In genomic region chr9:5556101-5556500, GRCh38 we compare ENCODE assay signal across 19 cellular contexts.
"Had no signal": no experiment of that assay in that cellular context is flagged by ENCODE, and none has a peak within 500 bp of the region (broad histone marks: within the 10 kb centered on the region; RNA-seq: fewer than 3 reads in every experiment).

No MANE protein-coding gene starts in this region.

- H3K36me3 Mint-ChIP-seq: memory B cell, natural killer cell had no signal

- H3K36me3 ChIP-seq: adrenal gland, ovary, upper lobe of left lung had no signal

- DNase-seq: activated CD4-positive, alpha-beta T cell treated with anti-CD3 and anti-CD28 coated beads, Interleukin-2, amount 50 U/mL, for 4 hours; activated CD4-positive, CD25-positive, alpha-beta regulatory T cell treated with anti-CD3 and anti-CD28 coated beads, Interleukin-2, amount 50 U/mL, for 72 hours; activated gamma-delta T cell treated with Interleukin-2 at 50 U/mL for 16 hours; adrenal gland; dermis blood vessel endothelial cell; effector memory CD8-positive, alpha-beta T cell; natural killer cell; ovary; psoas muscle; right cardiac atrium; stimulated activated CD4-positive, alpha-beta T cell treated with anti-CD3 and anti-CD28 coated beads, Interleukin-15, amount 100 ng/mL, for 24 hours; stimulated activated CD4-positive, alpha-beta T cell treated with anti-CD3 and anti-CD28 coated beads, Interleukin-2, amount 100 ng/mL, for 48 hours; stimulated activated naive CD8-positive, alpha-beta T cell treated with anti-CD3 and anti-CD28 coated beads, Interleukin-15, amount 100 ng/mL, for 72 hours; T1000; upper lobe of left lung had no signal

- H3K9me3 ChIP-seq: adrenal gland, ovary, psoas muscle, upper lobe of left lung had no signal

- H3K4me3 Mint-ChIP-seq: activated T-helper 1 cell treated with anti-CD3 and anti-CD28 coated beads, Interleukin-12 subunit alpha, Interleukin-12 subunit beta, Interleukin-2, Interleukin-4 antibody, amounts not matched to agents 30 ng/mL and 10 ng/mL and 1 ng/mL, durations not matched to agents 14 hours and 24 hours and 36 hours; memory B cell; natural killer cell; stimulated activated naive CD8-positive, alpha-beta T cell treated with anti-CD3 and anti-CD28 coated beads, Interleukin-15, amount 100 ng/mL, for 72 hours had no signal

- H3K4me1 ChIP-seq: adrenal gland had no signal

- H3K27ac ChIP-seq: adrenal gland, ovary, psoas muscle, upper lobe of left lung had no signal

- H3K27me3 Mint-ChIP-seq: memory B cell; stimulated activated naive CD8-positive, alpha-beta T cell treated with anti-CD3 and anti-CD28 coated beads, Interleukin-15, amount 100 ng/mL, for 72 hours had no signal

- ATAC-seq: activated naive CD4-positive, alpha-beta T cell treated with anti-CD3 and anti-CD28 coated beads, Interleukin-2, amount 50 U/mL, for 72 hours; effector memory CD8-positive, alpha-beta T cell; natural killer cell; psoas muscle; right cardiac atrium; stimulated activated naive CD8-positive, alpha-beta T cell treated with anti-CD3 and anti-CD28 coated beads, Interleukin-15, amount 100 ng/mL, for 72 hours had no signal

- H3K27me3 ChIP-seq: adrenal gland, ovary, upper lobe of left lung had no signal

- H3K9me3 Mint-ChIP-seq: activated T-helper 1 cell treated with anti-CD3 and anti-CD28 coated beads, Interleukin-12 subunit alpha, Interleukin-12 subunit beta, Interleukin-2, Interleukin-4 antibody, amounts not matched to agents 30 ng/mL and 10 ng/mL and 1 ng/mL, durations not matched to agents 14 hours and 24 hours and 36 hours; effector memory CD8-positive, alpha-beta T cell; memory B cell; natural killer cell; stimulated activated naive CD8-positive, alpha-beta T cell treated with anti-CD3 and anti-CD28 coated beads, Interleukin-15, amount 100 ng/mL, for 72 hours had no signal

- H3K27ac Mint-ChIP-seq: memory B cell had no signal

- H3K4me3 ChIP-seq: adrenal gland, ovary, psoas muscle, skin epidermis, upper lobe of left lung had no signal
